In genomic region chr2:112688086-112688880, GRCh38 we compare ENCODE assay signal across 28 cellular contexts. TPM values are rescaled to one million over a fixed set of nuclear protein-coding genes. Genes with fewer than 3 reads are reported as not detected.
A peak's percentile ranks its signal among the peaks of the same experiment; 100 is the strongest.
DNase-seq lines count a peak whose midpoint lies in the region; ATAC-seq and TF ChIP-seq lines count a peak whose summit lies in the region.
"Had no signal": no experiment of that assay in that cellular context is flagged by ENCODE, and none has a peak within 500 bp of the region (broad histone marks: within the 10 kb centered on the region; RNA-seq: fewer than 3 reads in every experiment).

No MANE protein-coding gene starts in this region.

- peaks cover 19% of the 10 kb centered on the region for H3K9me1 ChIP-seq in IMR-90 (ENCODE audit: insufficient read depth, low read length)

- DNase-seq in A172 (ENCODE audit: low spot score) (peak; percentile 31), IMR-90 (no peak), amniotic epithelial cell (ENCODE audit: low read depth) (peak; percentile 43), mesenchymal stem cell (peak; percentile 38), ecto neural progenitor cell (ENCODE audit: low spot score) (no peak), tibial nerve (ENCODE audit: low spot score in 2 of 2) (no peak), coronary artery (ENCODE audit: low spot score) (no peak), GM10248 (ENCODE audit: extremely low spot score) (no peak)
- DNase-seq: activated CD4-positive, alpha-beta T cell treated with anti-CD3 and anti-CD28 coated beads for 48 hours; activated naive CD8-positive, alpha-beta T cell treated with anti-CD3 and anti-CD28 coated beads for 36 hours; BE2C; cerebellar nuclear complex; COR-L47; DMS79 treated with DMSO at 0.1 percent for 48 hours; mesendoderm; naive thymus-derived CD8-positive, alpha-beta T cell; NCI-H774; OCI-M1; ovary; stimulated activated CD4-positive, alpha-beta T cell treated with anti-CD3 and anti-CD28 coated beads, Interleukin-4, amount 100 ng/mL, for 4 hours; stimulated activated naive CD8-positive, alpha-beta T cell treated with anti-CD3 and anti-CD28 coated beads, Interleukin-15, amount 100 ng/mL, for 72 hours; tibial artery had no signal

- dilution Hi-C loops in IMR-90 (cut with HindIII; ENCODE audit: low sequenced_read_pairs, unreplicated experiment) = no loop called here

- H2AK9ac ChIP-seq in IMR-90 (replicated peaks; ENCODE audit: low read depth, low read length, poor library complexity) = no peak overlapping the region

- no peak overlapping the region for H3K4me2 ChIP-seq in IMR-90 (ENCODE audit: low read depth, low read length)
- H3K4me2 ChIP-seq in mesenchymal stem cell (ENCODE audit: low read length, poor library complexity, severe bottlenecking) = no peak overlapping the region

- H2AK5ac ChIP-seq in IMR-90 (ENCODE audit: low read depth, low read length) (no peak overlapping the region; the same call in 1 of the 2 replicates), mesenchymal stem cell (ENCODE audit: low read length, severe bottlenecking) (no peak overlapping the region)

- no peak overlapping the region for H3K56ac ChIP-seq in IMR-90 (ENCODE audit: extremely low read depth, insufficient read depth, low read length)

- no peak for TF ChIP-seq EP300 in tibial nerve (IDR thresholded peaks at IDR 0.05)

- 0 out of 4 replicates have a peak, but pooled peaks cover 0 to 5% of the 10 kb centered on the region in 2 experiments for H3K79me1 ChIP-seq in IMR-90 (ENCODE audit: low read depth in 1 of 2, low read length in 2 of 2)
- no peaks in the 10 kb centered on the region for H3K79me1 ChIP-seq in mesenchymal stem cell (replicated peaks; ENCODE audit: low read length, poor library complexity, severe bottlenecking)

- H3K18ac ChIP-seq in IMR-90 (ENCODE audit: low read depth, low read length) = no peak overlapping the region
- no peak overlapping the region for H3K18ac ChIP-seq in mesenchymal stem cell (ENCODE audit: low read depth in 1 of 2, low read length in 2 of 2)

- peak overlapping the region in 1 of 2 experiments; percentile 18 for H2BK12ac ChIP-seq in mesenchymal stem cell (ENCODE audit: low read length in 2 of 2)

- H3K27me3 ChIP-seq in IMR-90 (ENCODE audit: control insufficient read depth, insufficient read depth, low read length) = no peaks in the 10 kb centered on the region
- no peaks in the 10 kb centered on the region for H3K27me3 ChIP-seq in mesenchymal stem cell (ENCODE audit: control insufficient read depth in 1 of 2, insufficient read depth in 1 of 2, low read length in 2 of 2)
- no peaks in the 10 kb centered on the region for H3K27me3 ChIP-seq in tibial nerve
- H3K27me3 ChIP-seq: BE2C, ovary, right atrium auricular region, tibial artery had no signal

- no peak overlapping the region for H4K5ac ChIP-seq in IMR-90 (ENCODE audit: low read depth, low read length)

- H2AFZ ChIP-seq in IMR-90 (replicated peaks; ENCODE audit: low read length, poor library complexity) = peak overlapping the region; percentile 27
- H2AFZ ChIP-seq in mesenchymal stem cell (ENCODE audit: low read depth, low read length) = no peak overlapping the region

- no peak overlapping the region for H3K4me3 ChIP-seq in IMR-90 (ENCODE audit: insufficient read depth, low read depth, low read length)
- H3K4me3 ChIP-seq in mesenchymal stem cell (ENCODE audit: insufficient read depth in 1 of 2, low read depth in 1 of 2, low read length in 2 of 2) = no peak overlapping the region
- H3K4me3 ChIP-seq in tibial nerve = no peak overlapping the region
- H3K4me3 ChIP-seq in coronary artery = no peak overlapping the region
- H3K4me3 ChIP-seq: ovary, right atrium auricular region, tibial artery had no signal

- in situ Hi-C loops in IMR-90 (cut with MboI; ENCODE audit: low sequenced_read_pairs) = no loop called here

- no peaks in the 10 kb centered on the region for H3K36me3 ChIP-seq in IMR-90 (ENCODE audit: control insufficient read depth, insufficient read depth, low read length)
- H3K36me3 ChIP-seq in mesenchymal stem cell (ENCODE audit: control insufficient read depth in 1 of 2, insufficient read depth in 2 of 2, low read depth in 1 of 2, low read length in 2 of 2) = no peaks in the 10 kb centered on the region
- no peaks in the 10 kb centered on the region for H3K36me3 ChIP-seq in tibial nerve
- H3K36me3 ChIP-seq: BE2C, ovary, right atrium auricular region, tibial artery had no signal

- 97% methylated on average over 8 of the region's 14 CpGs; no CpG with 5 or more reads in 1 of the 2 experiments for WGBS in IMR-90 (ENCODE audit: extremely low coverage in 2 of 2, insufficient read length in 1 of 2), 2 experiments
- WGBS in mesenchymal stem cell = 89% methylated on average over 14 of the region's 14 CpGs
- 85 to 86% methylated on average over 14 of the region's 14 CpGs for WGBS in tibial nerve, 2 donors

- peaks cover 12% of the 10 kb centered on the region for H3K4me1 ChIP-seq in IMR-90 (ENCODE audit: control insufficient read depth, insufficient read depth, low read length)
- peaks cover 13% of the 10 kb centered on the region for H3K4me1 ChIP-seq in mesenchymal stem cell (ENCODE audit: control insufficient read depth, insufficient read depth, low read depth, low read length)
- H3K4me1 ChIP-seq in tibial nerve = peaks cover 0 to 7% (median 2%) of the 10 kb centered on the region in 4 donors
- H3K4me1 ChIP-seq: BE2C, right atrium auricular region, tibial artery had no signal

- H3K9me3 ChIP-seq in IMR-90 (ENCODE audit: control insufficient read depth, insufficient read depth, low read length) = no peaks in the 10 kb centered on the region
- H3K9me3 ChIP-seq in mesenchymal stem cell (ENCODE audit: control insufficient read depth, low read length) = no peaks in the 10 kb centered on the region
- no peaks in the 10 kb centered on the region for H3K9me3 ChIP-seq in tibial nerve
- H3K9me3 ChIP-seq: BE2C, ovary, right atrium auricular region, tibial artery had no signal

- H2BK120ac ChIP-seq in IMR-90 (ENCODE audit: low read depth, low read length) = no peak overlapping the region
- no peak overlapping the region for H2BK120ac ChIP-seq in mesenchymal stem cell (ENCODE audit: low read depth, low read length)

- H3K23ac ChIP-seq in IMR-90 (ENCODE audit: low read depth, low read length) = no peak overlapping the region
- no peak overlapping the region for H3K23ac ChIP-seq in mesenchymal stem cell (ENCODE audit: low read length in 2 of 2)

- no peak for TF ChIP-seq POLR2A in IMR-90 (IDR thresholded peaks at IDR 0.05; ENCODE audit: low read depth, low read length)
- no peak for TF ChIP-seq POLR2A in tibial nerve (IDR thresholded peaks at IDR 0.05)

- no peak for TF ChIP-seq RAD21 in IMR-90 (IDR thresholded peaks at IDR 0.05; ENCODE audit: low read length)

- H2BK5ac ChIP-seq in IMR-90 (ENCODE audit: low read depth, low read length, poor library complexity, severe bottlenecking) = no peak overlapping the region
- no peak overlapping the region for H2BK5ac ChIP-seq in mesenchymal stem cell (ENCODE audit: low read depth, low read length, poor library complexity, severe bottlenecking)

- H2BK20ac ChIP-seq in IMR-90 (ENCODE audit: low read depth, low read length) = no peak overlapping the region

- ATAC-seq in IMR-90 (ENCODE audit: low read depth) = no peak
- ATAC-seq: naive thymus-derived CD8-positive, alpha-beta T cell; stimulated activated naive CD8-positive, alpha-beta T cell treated with anti-CD3 and anti-CD28 coated beads, Interleukin-15, amount 100 ng/mL, for 72 hours had no signal

- TF ChIP-seq CTCF in IMR-90 (conservative IDR thresholded peaks at IDR 0.05; ENCODE audit: low read depth, low read length) (no peak), tibial nerve (IDR thresholded peaks at IDR 0.05) (no peak), coronary artery (IDR thresholded peaks at IDR 0.05) (no peak), GM10248 (IDR thresholded peaks at IDR 0.05; ENCODE audit: control extremely low read depth, extremely low read depth, low read depth, missing control alignments) (no peak)

- CTCF ChIA-PET in IMR-90 (lab: Yijun Ruan, JAX) = no interaction called here
- CTCF ChIA-PET in GM10248 (lab: Yijun Ruan, JAX) = interaction anchor here (0.6 to 6.0 kb wide), 11 partner anchors 9 to 1450 kb away, joined by 3 to 67 read pairs (median 4); no protein-coding TSS in a partner anchor

- H4K8ac ChIP-seq in IMR-90 (ENCODE audit: low read depth in 2 of 2, low read length in 2 of 2) = no peak overlapping the region
- H4K8ac ChIP-seq in mesenchymal stem cell (ENCODE audit: low read length) = peak overlapping the region; percentile 33

- no TSS peak for BruUV-seq in IMR-90 (replicated peaks; lab: Mats Ljungman, UMichigan)

- H4K91ac ChIP-seq in IMR-90 (ENCODE audit: insufficient read depth, low read depth, low read length) (no peak overlapping the region), mesenchymal stem cell (ENCODE audit: low read length) (no peak overlapping the region)

- H2BK15ac ChIP-seq in IMR-90 (ENCODE audit: low read depth, low read length) (no peak overlapping the region), mesenchymal stem cell (ENCODE audit: low read depth, poor library complexity, severe bottlenecking) (no peak overlapping the region)

- POLR2A ChIA-PET in IMR-90 (lab: Charles Lee; ENCODE audit: unreplicated experiment) (no interaction called here), GM10248 (lab: Yijun Ruan, JAX) (no interaction called here)

- H3K4ac ChIP-seq in IMR-90 (ENCODE audit: low read depth, low read length) = no peak overlapping the region
- H3K4ac ChIP-seq in mesenchymal stem cell (ENCODE audit: low read depth in 1 of 2, low read length in 2 of 2) = no peak overlapping the region

- H3K27ac ChIP-seq in IMR-90 (ENCODE audit: insufficient read depth, low read length) (no peak overlapping the region), mesenchymal stem cell (ENCODE audit: low read length, poor library complexity, severe bottlenecking) (no peak overlapping the region), tibial nerve (no peak overlapping the region), coronary artery (no peak overlapping the region)
- H3K27ac ChIP-seq: ovary, right atrium auricular region, tibial artery had no signal

- H3K14ac ChIP-seq in IMR-90 (replicated peaks; ENCODE audit: low read depth, low read length) (no peak overlapping the region), mesenchymal stem cell (ENCODE audit: low read length in 2 of 2) (no peak overlapping the region)

- no peak overlapping the region for H3K9ac ChIP-seq in IMR-90 (ENCODE audit: low read depth, low read length)
- H3K9ac ChIP-seq in mesenchymal stem cell (ENCODE audit: low read length) = no peak overlapping the region

- intact Hi-C loops in IMR-90 (cut with micrococcal nuclease) = no loop called here

- H4K20me1 ChIP-seq in IMR-90 (ENCODE audit: insufficient read depth, low read length) = no peaks in the 10 kb centered on the region

RNA-seq across cellular contexts. Expression of gene NT5DC4, which starts 32.5 kb away (rescaled TPM):
- total RNA-seq in A172 (2014; rRNA removed; shearing (Covaris generic)) = 0.26 TPM in 1 of 2 replicates, not detected in the other
- total RNA-seq in IMR-90 (2012; rRNA removed) (not detected in 2 replicates), tibial nerve (not detected)
- polyA plus RNA-seq in IMR-90 (2012; rRNA removed) = not detected in 2 replicates
- not detected in 2 replicates for polyA plus RNA-seq in IMR-90 (2012; cell fraction: cytosol; rRNA removed)
- not detected in 2 replicates for polyA plus RNA-seq in IMR-90 (2012; cell fraction: nucleus; rRNA removed; ENCODE audit: low replicate concordance)
- not detected for polyA plus RNA-seq in mesenchymal stem cell (2013, experiment 1 of 2)
- not detected for polyA plus RNA-seq in mesenchymal stem cell (2013, experiment 2 of 2)
- total RNA-seq: activated naive CD8-positive, alpha-beta T cell treated with anti-CD3 and anti-CD28 coated beads for 36 hours; activated T-helper 2 cell treated with anti-CD3 and anti-CD28 coated beads, Interferon-gamma antibody, Interleukin-2, Interleukin-4, amounts not matched to agents 10 μg/mL and 5 μg/mL and 100 μg/mL, durations not matched to agents 14 hours and 24 hours and 36 hours; glomerular endothelial cell; naive thymus-derived CD8-positive, alpha-beta T cell; ovary; right atrium auricular region; SK-MEL-5; T-helper 1 cell treated with Interleukin-12 subunit alpha and Interleukin-12 subunit beta and Interleukin-4 antibody, amounts not matched to agents 30 ng/mL and 1 ng/mL, for 36 hours had no signal
- polyA plus RNA-seq: IgD-negative memory B cell; naive thymus-derived CD8-positive, alpha-beta T cell; ovary had no signal

RNA-seq across cellular contexts. Expression of gene SLC20A1, which starts 42.5 kb away (rescaled TPM):
- total RNA-seq in A172 (2014; rRNA removed; shearing (Covaris generic)) = 112 and 159 TPM in 2 replicates
- total RNA-seq in IMR-90 (2012; rRNA removed) = 94.1 and 123 TPM in 2 replicates
- 72.3 and 93.6 TPM in 2 replicates for polyA plus RNA-seq in IMR-90 (2012; rRNA removed)
- polyA plus RNA-seq in IMR-90 (2012; cell fraction: cytosol; rRNA removed) = 20.4 and 27.2 TPM in 2 replicates
- polyA plus RNA-seq in IMR-90 (2012; cell fraction: nucleus; rRNA removed; ENCODE audit: low replicate concordance) = 27.1 and 155 TPM in 2 replicates
- 115 TPM for polyA plus RNA-seq in mesenchymal stem cell (2013, experiment 1 of 2)
- 115 TPM for polyA plus RNA-seq in mesenchymal stem cell (2013, experiment 2 of 2)
- 10 to 100 TPM; 19.3 to 50.5 (median 32.8) TPM for total RNA-seq in tibial nerve

Comparison
In these comparisons a context has a peak if more than half of its experiments do, and no peak if none do; other contexts are left out.
1. DNase-seq: peak in A172 (single experiment), amniotic epithelial cell (single experiment) and mesenchymal stem cell (single experiment); none in IMR-90 (single experiment), ecto neural progenitor cell (single experiment), tibial nerve (0 of 2), coronary artery (single experiment) and GM10248 (single experiment).